Comparison of ENCODE assay signal across 17 cellular contexts in the genomic region with DNA sequence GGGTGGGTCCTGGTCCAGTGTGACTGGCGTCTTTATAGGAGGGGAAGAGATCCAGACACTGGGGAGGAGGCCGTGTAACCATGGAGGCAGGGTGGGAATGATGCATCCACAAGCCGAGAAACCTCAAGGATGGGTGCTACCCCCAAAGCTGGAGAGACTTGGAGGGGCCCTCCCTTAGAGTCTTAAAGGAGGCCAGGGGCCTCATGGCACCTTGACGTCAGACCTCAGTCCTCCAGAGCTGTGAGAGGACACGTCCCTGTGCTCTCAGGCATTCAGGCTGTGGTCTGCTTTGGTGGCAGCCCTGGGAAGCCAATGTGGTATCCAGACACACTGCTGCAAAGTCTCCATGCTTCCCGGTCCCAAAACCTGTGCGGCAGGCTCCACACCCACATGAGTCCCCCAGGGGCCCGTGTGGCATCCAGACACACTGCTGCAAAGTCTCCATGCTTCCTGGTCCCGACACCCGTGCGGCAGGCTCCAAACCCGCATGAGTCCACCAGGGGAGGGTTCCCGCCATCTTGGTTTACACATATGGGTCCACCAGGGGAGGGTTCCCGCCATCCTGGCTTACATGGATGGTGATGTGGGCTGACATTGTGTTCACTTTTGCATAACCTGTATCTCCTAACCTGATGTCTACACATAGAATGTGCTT.
DNase-seq lines count a peak whose midpoint lies in the region; TF ChIP-seq lines count a peak whose summit lies in the region.
"Had no signal": no experiment of that assay in that cellular context is flagged by ENCODE, and none has a peak within 500 bp of the region (broad histone marks: within the 10 kb centered on the region; RNA-seq: fewer than 3 reads in every experiment).

No MANE protein-coding gene starts in this region.

- no TSS peak for BruUV-seq in OCI-LY7 (replicated peaks; lab: Mats Ljungman, UMichigan)

- H3K14ac ChIP-seq in neuronal stem cell (ENCODE audit: low read length) = no peak overlapping the region

- H3K79me2 ChIP-seq in OCI-LY7 (ENCODE audit: insufficient read depth, low read depth, low read length) = no peaks in the 10 kb centered on the region

- H2BK12ac ChIP-seq in neuronal stem cell (ENCODE audit: low read length) = no peak overlapping the region

- peak overlapping the region; percentile 25 for H3K18ac ChIP-seq in neuronal stem cell (ENCODE audit: low read length)

- no peaks in the 10 kb centered on the region for H3K36me3 Mint-ChIP-seq in activated naive CD4-positive, alpha-beta T cell treated with anti-CD3 and anti-CD28 coated beads, Interleukin-2, amount 50 U/mL, for 24 hours
- H3K36me3 Mint-ChIP-seq: CD8-positive, alpha-beta T cell had no signal

- H3K27me3 Mint-ChIP-seq in activated naive CD4-positive, alpha-beta T cell treated with anti-CD3 and anti-CD28 coated beads, Interleukin-2, amount 50 U/mL, for 24 hours = peaks cover 2% of the 10 kb centered on the region
- H3K27me3 Mint-ChIP-seq: B cell; CD4-positive, alpha-beta T cell had no signal

- H2BK120ac ChIP-seq in neuronal stem cell (ENCODE audit: low read depth, low read length) = no peak overlapping the region

- no peak overlapping the region for H2BK5ac ChIP-seq in neuronal stem cell (ENCODE audit: low read length)

- H3K23ac ChIP-seq in neuronal stem cell (ENCODE audit: low read depth, low read length, poor library complexity) = no peak overlapping the region

- H3K27ac Mint-ChIP-seq in activated naive CD4-positive, alpha-beta T cell treated with anti-CD3 and anti-CD28 coated beads, Interleukin-2, amount 50 U/mL, for 24 hours = peak overlapping the region; percentile 10
- H3K27ac Mint-ChIP-seq: B cell; CD4-positive, alpha-beta T cell; CD8-positive, alpha-beta T cell had no signal

- no peak for DNase-seq in activated naive CD4-positive, alpha-beta T cell treated with Interleukin-2 at 50 U/mL for 16 hours
- DNase-seq in neuronal stem cell (ENCODE audit: low spot score) (no peak), anterior cingulate cortex (lab: John Stamatoyannopoulos, UW) (no peak), OCI-LY7 (ENCODE audit: low spot score) (no peak)
- DNase-seq: AML-193; Caco-2; Calu3; CD4-positive, alpha-beta T cell; DMS79 treated with DMSO at 0.1 percent for 48 hours; GF-D8 had no signal

- no peaks in the 10 kb centered on the region for H3K79me1 ChIP-seq in neuronal stem cell (ENCODE audit: low read depth, low read length)

- no peak overlapping the region for H3K9ac ChIP-seq in neuronal stem cell (ENCODE audit: low read depth, low read length, poor library complexity)
- H3K9ac ChIP-seq: BLaER1 treated with 17β-estradiol and CSF1 and Interleukin-3, amounts not matched to agents 10 nM and 100 nM had no signal

- intact Hi-C loops in OCI-LY7 (cut with micrococcal nuclease; ENCODE audit: unreplicated experiment) = no loop called here

- no peaks in the 10 kb centered on the region for H3K9me3 Mint-ChIP-seq in activated naive CD4-positive, alpha-beta T cell treated with anti-CD3 and anti-CD28 coated beads, Interleukin-2, amount 50 U/mL, for 24 hours
- H3K9me3 Mint-ChIP-seq: CD4-positive, alpha-beta T cell; CD8-positive, alpha-beta T cell had no signal

- TF ChIP-seq CTCF in OCI-LY7 (conservative IDR thresholded peaks at IDR 0.05; ENCODE audit: low read length) = no peak

- no peak overlapping the region for H3K27ac ChIP-seq in neuronal stem cell (replicated peaks; ENCODE audit: low read length)
- H3K27ac ChIP-seq in OCI-LY7 (ENCODE audit: low read depth, low read length, poor library complexity, severe bottlenecking) = no peak overlapping the region
- H3K27ac ChIP-seq: 22Rv1; A549; BLaER1 treated with 17β-estradiol and CSF1 and Interleukin-3, amounts not matched to agents 10 nM and 100 nM; C4-2B had no signal

- no peaks in the 10 kb centered on the region for H3K27me3 ChIP-seq in neuronal stem cell (ENCODE audit: control insufficient read depth in 3 of 3, insufficient read depth in 3 of 3, low read depth in 1 of 3, low read length in 3 of 3)
- H3K27me3 ChIP-seq: BLaER1 treated with 17β-estradiol and CSF1 and Interleukin-3, amounts not matched to agents 10 nM and 100 nM had no signal

- H2BK15ac ChIP-seq in neuronal stem cell (ENCODE audit: low read length) = no peak overlapping the region

- CTCF ChIA-PET in OCI-LY7 (lab: Charles Lee; ENCODE audit: unreplicated experiment) = no interaction called here

- H3K4me1 Mint-ChIP-seq in activated naive CD4-positive, alpha-beta T cell treated with anti-CD3 and anti-CD28 coated beads, Interleukin-2, amount 50 U/mL, for 24 hours = no peaks in the 10 kb centered on the region
- H3K4me1 Mint-ChIP-seq: B cell had no signal

- H4K91ac ChIP-seq in neuronal stem cell (ENCODE audit: low read depth, low read length, poor library complexity) = no peak overlapping the region

- H3K9me3 ChIP-seq in neuronal stem cell (replicated peaks in 1 of 2; ENCODE audit: control insufficient read depth in 2 of 2, insufficient read depth in 1 of 2, low read depth in 1 of 2, low read length in 2 of 2) = peaks cover 2 to 19% of the 10 kb centered on the region in 2 donors
- H3K9me3 ChIP-seq in OCI-LY7 (ENCODE audit: low read length) = no peaks in the 10 kb centered on the region
- H3K9me3 ChIP-seq: A549; BLaER1 treated with 17β-estradiol and CSF1 and Interleukin-3, amounts not matched to agents 10 nM and 100 nM; Caco-2 had no signal

- H3K36me3 ChIP-seq in neuronal stem cell (replicated peaks in 1 of 2; ENCODE audit: control insufficient read depth in 2 of 2, insufficient read depth in 2 of 2, low read length in 2 of 2) (no peaks in the 10 kb centered on the region), OCI-LY7 (ENCODE audit: insufficient read depth, low read length) (no peaks in the 10 kb centered on the region)
- H3K36me3 ChIP-seq: BLaER1 treated with 17β-estradiol and CSF1 and Interleukin-3, amounts not matched to agents 10 nM and 100 nM had no signal

- H3K4me2 ChIP-seq in neuronal stem cell (ENCODE audit: insufficient read depth, low read length, poor library complexity, severe bottlenecking) = no peak overlapping the region
- no peak overlapping the region for H3K4me2 ChIP-seq in OCI-LY7 (ENCODE audit: low read length)
- H3K4me2 ChIP-seq: A549; BLaER1 treated with 17β-estradiol and CSF1 and Interleukin-3, amounts not matched to agents 10 nM and 100 nM had no signal

- no peaks in the 10 kb centered on the region for H4K20me1 ChIP-seq in OCI-LY7 (ENCODE audit: insufficient read depth, low read length)
- H4K20me1 ChIP-seq: BLaER1 treated with 17β-estradiol and CSF1 and Interleukin-3, amounts not matched to agents 10 nM and 100 nM had no signal

- no peak overlapping the region for H3K4ac ChIP-seq in neuronal stem cell (ENCODE audit: low read length)

- WGBS in neuronal stem cell (ENCODE audit: extremely low coverage in 2 of 2, insufficient read length in 2 of 2, insufficient replicate concordance in 1 of 2), 2 donors = no CpG with 5 or more reads among the region's 14 CpGs

- peak overlapping the region; percentile 61 for H2AK5ac ChIP-seq in neuronal stem cell (ENCODE audit: low read depth, low read length)

- H3K4me1 ChIP-seq in neuronal stem cell (ENCODE audit: control insufficient read depth in 2 of 2, insufficient read depth in 1 of 2, low read depth in 1 of 2, low read length in 2 of 2) = no peaks in the 10 kb centered on the region
- H3K4me1 ChIP-seq in OCI-LY7 (ENCODE audit: insufficient read depth, low read length, poor library complexity, severe bottlenecking) = no peaks in the 10 kb centered on the region
- H3K4me1 ChIP-seq: A549, Caco-2 had no signal

- H4K8ac ChIP-seq in neuronal stem cell (ENCODE audit: low read depth, low read length) = no peak overlapping the region

- POLR2A ChIA-PET in OCI-LY7 (lab: Charles Lee) = no interaction called here

- H3K4me3 ChIP-seq in neuronal stem cell (ENCODE audit: low read length in 2 of 2) (no peak overlapping the region), OCI-LY7 (ENCODE audit: low read depth, low read length, poor library complexity, severe bottlenecking) (no peak overlapping the region)
- H3K4me3 ChIP-seq: A549; BLaER1 treated with 17β-estradiol and CSF1 and Interleukin-3, amounts not matched to agents 10 nM and 100 nM had no signal

- H3K9me2 ChIP-seq in OCI-LY7 (ENCODE audit: insufficient read depth, low read length) = no peaks in the 10 kb centered on the region

- H2AFZ ChIP-seq in neuronal stem cell (ENCODE audit: low read length) (no peak overlapping the region), OCI-LY7 (ENCODE audit: low read length) (no peak overlapping the region)

- no peak overlapping the region for H3K4me3 Mint-ChIP-seq in activated naive CD4-positive, alpha-beta T cell treated with anti-CD3 and anti-CD28 coated beads, Interleukin-2, amount 50 U/mL, for 24 hours
- H3K4me3 Mint-ChIP-seq: B cell; CD4-positive, alpha-beta T cell; CD8-positive, alpha-beta T cell had no signal
